Comparison of ENCODE assay signal across 25 cellular contexts in genomic region chr2:173195100-173195499, GRCh38.
DNase-seq lines count a peak whose midpoint lies in the region; ATAC-seq and TF ChIP-seq lines count a peak whose summit lies in the region.
"Had no signal": no experiment of that assay in that cellular context is flagged by ENCODE, and none has a peak within 500 bp of the region (broad histone marks: within the 10 kb centered on the region; RNA-seq: fewer than 3 reads in every experiment).

No MANE protein-coding gene starts in this region.

- peaks cover 21% of the 10 kb centered on the region for H3K36me3 Mint-ChIP-seq in brain

- H3K9ac ChIP-seq in mesendoderm (ENCODE audit: low read length) = no peak overlapping the region
- H3K9ac ChIP-seq: parathyroid adenoma had no signal

- no CpG with 5 or more reads among the region's 3 CpGs for WGBS in mesendoderm (ENCODE audit: extremely low coverage, insufficient coverage, low lambda C conversion rate)
- 75 to 83% methylated on average over 3 of the region's 3 CpGs for WGBS in transverse colon (ENCODE audit: low coverage in 1 of 2), 2 donors

- H3K27ac Mint-ChIP-seq in brain = peak overlapping the region in 3 of 5 experiments; percentile 42 to 76 (median 65)
- H3K27ac Mint-ChIP-seq: memory B cell; naive thymus-derived CD4-positive, alpha-beta T cell had no signal

- H2AK5ac ChIP-seq in mesendoderm (ENCODE audit: low read length) = no peak overlapping the region

- no peaks in the 10 kb centered on the region for H3K9me3 Mint-ChIP-seq in brain
- H3K9me3 Mint-ChIP-seq: memory B cell; naive thymus-derived CD4-positive, alpha-beta T cell had no signal

- peaks cover 31% of the 10 kb centered on the region for H3K4me1 Mint-ChIP-seq in brain
- H3K4me1 Mint-ChIP-seq: memory B cell; naive thymus-derived CD4-positive, alpha-beta T cell had no signal

- H3K27ac ChIP-seq in cardiac muscle cell (peak overlapping the region; percentile 80), mesendoderm (ENCODE audit: low read depth, low read length) (no peak overlapping the region), transverse colon (peak overlapping the region in 3 of 4 donors; percentile 30 to 54 (median 31))
- H3K27ac ChIP-seq: 22Rv1, breast epithelium, parathyroid adenoma, skin epidermis had no signal

- no peaks in the 10 kb centered on the region for H3K79me2 ChIP-seq in mesendoderm (ENCODE audit: control insufficient read depth, insufficient read depth, low read length)
- H3K79me2 ChIP-seq: parathyroid adenoma had no signal

- H3K4me1 ChIP-seq in cardiac muscle cell (ENCODE audit: low read depth) (peaks cover 40% of the 10 kb centered on the region), mesendoderm (ENCODE audit: control insufficient read depth, low read depth, low read length) (peaks cover 17% of the 10 kb centered on the region), transverse colon (peaks cover 0 to 13% (median 7%) of the 10 kb centered on the region in 4 donors)
- H3K4me1 ChIP-seq: breast epithelium had no signal

- no peak for TF ChIP-seq POLR2A in transverse colon (IDR thresholded peaks at IDR 0.05)

- no peak overlapping the region for H3K23ac ChIP-seq in mesendoderm (ENCODE audit: low read length)

- H3K4ac ChIP-seq in mesendoderm (ENCODE audit: low read depth, low read length) = no peak overlapping the region

- no peak overlapping the region for H3K4me2 ChIP-seq in mesendoderm (ENCODE audit: low read length)

- H4K8ac ChIP-seq in mesendoderm (ENCODE audit: low read depth, low read length) = no peak overlapping the region

- no peak overlapping the region for H3K56ac ChIP-seq in mesendoderm (ENCODE audit: low read length)

- DNase-seq in cardiac muscle cell (ENCODE audit: low read depth in 1 of 2, low spot score in 1 of 2) (no peak), Right ventricle myocardium inferior (ENCODE audit: missing footprints) (no peak), mesendoderm (no peak), transverse colon (no peak), NCI-H2107 (lab: John Stamatoyannopoulos, UW) (no peak)
- no peak for DNase-seq in stimulated activated CD4-positive, alpha-beta T cell treated with anti-CD3 and anti-CD28 coated beads, Interleukin-15, amount 100 ng/mL, for 24 hours
- DNase-seq: activated CD8-positive, alpha-beta memory T cell treated with anti-CD3 and anti-CD28 coated beads, Interleukin-2, amount 50 U/mL, for 48 hours; activated gamma-delta T cell; AML-193; hypothalamus; KBM-7; naive thymus-derived CD4-positive, alpha-beta T cell; NCI-H146; NCI-H748 treated with DMSO at 0.1 percent for 48 hours; OCI-M1; SIG-M5; stimulated activated CD4-positive, alpha-beta T cell treated with anti-CD3 and anti-CD28 coated beads, Interleukin-2, amount 100 ng/mL, for 48 hours; stimulated activated naive CD8-positive, alpha-beta T cell treated with anti-CD3 and anti-CD28 coated beads, Interleukin-15, Interleukin-2, amounts not matched to agents 100 U/mL and 50 U/mL, for 24 hours had no signal

- peak overlapping the region; percentile 45 for H2BK15ac ChIP-seq in mesendoderm (replicated peaks; ENCODE audit: low read depth)

- H3K4me3 Mint-ChIP-seq in brain = no peak overlapping the region
- H3K4me3 Mint-ChIP-seq: memory B cell; naive thymus-derived CD4-positive, alpha-beta T cell had no signal

- H3K18ac ChIP-seq in mesendoderm (ENCODE audit: low read length) = no peak overlapping the region

- H2BK5ac ChIP-seq in mesendoderm (ENCODE audit: low read length) = no peak overlapping the region

- in situ Hi-C loops in transverse colon (cut with MboI; ENCODE audit: low pct_ligation_motif_present in 1 of 4, low pct_unique_long_range_greater_than_20kb in 1 of 4, low sequenced_read_pairs in 3 of 4) = loop anchor here in 1 of 4 donors (25.0 kb wide), 1 partner anchor 108 kb away; the partner anchor contains the start of gene MAP3K20

- H3K4me3 ChIP-seq in cardiac muscle cell (no peak overlapping the region), mesendoderm (ENCODE audit: low read length) (no peak overlapping the region), transverse colon (no peak overlapping the region)
- H3K4me3 ChIP-seq: breast epithelium, skin epidermis had no signal

- peaks cover 3% of the 10 kb centered on the region for H3K27me3 Mint-ChIP-seq in brain
- H3K27me3 Mint-ChIP-seq: memory B cell had no signal

- H3K27me3 ChIP-seq in cardiac muscle cell (no peaks in the 10 kb centered on the region), mesendoderm (ENCODE audit: insufficient read depth, low read length, poor library complexity) (no peaks in the 10 kb centered on the region), transverse colon (no peaks in the 10 kb centered on the region)
- H3K27me3 ChIP-seq: breast epithelium had no signal

- intact Hi-C loops in Right ventricle myocardium inferior (cut with DNase I) = no loop called here
- intact Hi-C loops in transverse colon (cut with DNase I; ENCODE audit: low total_unique reads) = no loop called here

- ATAC-seq in Right ventricle myocardium inferior = no peak
- ATAC-seq in HG02642 (IDR thresholded peaks at IDR 0.05; ENCODE audit: poor library complexity, unreplicated experiment) = no peak
- ATAC-seq: naive thymus-derived CD4-positive, alpha-beta T cell; stimulated activated naive CD8-positive, alpha-beta T cell treated with anti-CD3 and anti-CD28 coated beads, Interleukin-15, Interleukin-2, amounts not matched to agents 100 U/mL and 50 U/mL, for 24 hours had no signal

- H3K36me3 ChIP-seq in cardiac muscle cell (peaks cover 31% of the 10 kb centered on the region), mesendoderm (ENCODE audit: control insufficient read depth, insufficient read depth, low read length) (no peaks in the 10 kb centered on the region), transverse colon (no peaks in the 10 kb centered on the region)
- H3K36me3 ChIP-seq: breast epithelium had no signal

- no peak overlapping the region for H4K5ac ChIP-seq in mesendoderm (ENCODE audit: low read length)

- H3K9me3 ChIP-seq in cardiac muscle cell (ENCODE audit: low read depth) (no peaks in the 10 kb centered on the region), transverse colon (no peaks in the 10 kb centered on the region)
- H3K9me3 ChIP-seq: breast epithelium had no signal

- no peaks in the 10 kb centered on the region for H3K79me1 ChIP-seq in mesendoderm (ENCODE audit: low read length)

- TF ChIP-seq CTCF in cardiac muscle cell (IDR thresholded peaks at IDR 0.05; ENCODE audit: low read depth, low read length) (no peak), brain (conservative IDR thresholded peaks at IDR 0.05) (no peak), transverse colon (IDR thresholded peaks at IDR 0.05) (no peak)

- TF ChIP-seq EP300 in transverse colon (IDR thresholded peaks at IDR 0.05; ENCODE audit: low read depth) = no peak

- no peak overlapping the region for H2BK120ac ChIP-seq in mesendoderm (ENCODE audit: low read depth, low read length)
